1 cellular context compared by ENCODE assay signal in the genomic region with DNA sequence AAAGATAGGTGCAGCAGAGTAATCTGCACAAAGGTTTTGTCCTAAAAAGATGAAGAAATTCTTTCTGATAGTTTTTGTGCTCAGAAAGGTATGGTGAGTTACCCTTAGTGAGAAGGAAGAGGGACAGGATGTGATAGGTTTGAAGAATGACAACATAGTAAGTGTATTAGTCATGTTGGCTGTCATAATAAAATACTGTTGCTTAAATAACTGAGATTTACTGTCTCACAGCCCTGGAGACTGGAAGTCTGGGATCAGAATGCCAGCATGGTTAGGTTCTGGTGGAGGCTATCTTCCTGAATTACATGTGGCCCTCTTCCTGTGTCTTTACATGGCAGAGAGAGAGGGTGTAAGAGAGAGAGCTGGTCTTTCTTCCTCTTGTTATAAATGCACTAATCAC.
TF ChIP-seq lines count a peak whose summit lies in the region.

No MANE protein-coding gene starts in this region.

TF ChIP-seq in SK-N-SH treated with all-trans-retinoic acid at 6 μM for 48 hours, 23 proteins besides CTCF, POLR2A, EP300 and RAD21 (continued from another document):
- no peak for TF ChIP-seq POU6F1 (CRISPR knock-in tag; IDR thresholded peaks at IDR 0.05; ENCODE audit: borderline replicate concordance, low read depth)
